Comparison of ENCODE assay signal across 15 cellular contexts in genomic region chr2:38148501-38148900, GRCh38.
DNase-seq lines count a peak whose midpoint lies in the region; ATAC-seq and TF ChIP-seq lines count a peak whose summit lies in the region.
"Had no signal": no experiment of that assay in that cellular context is flagged by ENCODE, and none has a peak within 500 bp of the region (broad histone marks: within the 10 kb centered on the region; RNA-seq: fewer than 3 reads in every experiment).

No MANE protein-coding gene starts in this region.

- peak; percentile 67 for DNase-seq in Calu3
- peak; percentile 84 for DNase-seq in NOMO-1 treated with DMSO at 0.1 percent for 48 hours (lab: John Stamatoyannopoulos, UW; ENCODE audit: unreplicated experiment)
- no peak for DNase-seq in natural killer cell treated with Interleukin-12 subunit alpha and Interleukin-12 subunit beta and Interleukin-15 and Interleukin-18, amount 100 ng/mL, for 72 hours (ENCODE audit: low spot score)
- no peak for DNase-seq in COLO668 (lab: John Stamatoyannopoulos, UW; ENCODE audit: unreplicated experiment)
- DNase-seq: activated CD4-positive, alpha-beta T cell treated with anti-CD3 and anti-CD28 coated beads, Interleukin-2, amount 50 U/mL, for 4 hours; CD8-positive, alpha-beta T cell; endodermal cell; NCI-H2171 treated with DMSO at 0.1 percent for 48 hours; transverse colon had no signal

- peaks cover 13% of the 10 kb centered on the region for H3K36me3 Mint-ChIP-seq in Calu3 (ENCODE audit: insufficient read depth, unreplicated experiment)
- no peaks in the 10 kb centered on the region for H3K36me3 Mint-ChIP-seq in natural killer cell treated with Interleukin-12 subunit alpha and Interleukin-12 subunit beta and Interleukin-15 and Interleukin-18, amount 100 ng/mL, for 72 hours
- H3K36me3 Mint-ChIP-seq: CD8-positive, alpha-beta T cell had no signal

- H3K27ac Mint-ChIP-seq in Calu3 (ENCODE audit: unreplicated experiment): peak overlapping the region; percentile 39
- H3K27ac Mint-ChIP-seq in natural killer cell treated with Interleukin-12 subunit alpha and Interleukin-12 subunit beta and Interleukin-15 and Interleukin-18, amount 100 ng/mL, for 72 hours: no peak overlapping the region
- H3K27ac Mint-ChIP-seq: CD8-positive, alpha-beta T cell; endodermal cell had no signal

- peaks cover 82 to 84% of the 10 kb centered on the region in 2 experiments for H3K4me1 ChIP-seq in neutrophil (ENCODE audit: control insufficient read depth in 1 of 2, insufficient read depth in 1 of 2, low read depth in 1 of 2, low read length in 1 of 2)
- H3K4me1 ChIP-seq: parathyroid adenoma had no signal

- CTCF ChIA-PET in Calu3 (lab: Charles Lee): interaction anchor here (1.0 to 1.2 kb wide), 3 partner anchors 33 to 126 kb away, joined by 3 to 15 read pairs (median 10); partner anchors contain the start of gene CYP1B1

- peaks cover 27% of the 10 kb centered on the region for H3K4me1 Mint-ChIP-seq in Calu3 (ENCODE audit: low read depth, unreplicated experiment)
- peaks cover 5 to 6% of the 10 kb centered on the region in 2 donors for H3K4me1 Mint-ChIP-seq in natural killer cell treated with Interleukin-12 subunit alpha and Interleukin-12 subunit beta and Interleukin-15 and Interleukin-18, amount 100 ng/mL, for 72 hours (ENCODE audit: low read depth in 2 of 2)

- H3K27me3 Mint-ChIP-seq in Calu3 (ENCODE audit: unreplicated experiment): no peaks in the 10 kb centered on the region
- H3K27me3 Mint-ChIP-seq in natural killer cell treated with Interleukin-12 subunit alpha and Interleukin-12 subunit beta and Interleukin-15 and Interleukin-18, amount 100 ng/mL, for 72 hours: peaks cover 5 to 11% of the 10 kb centered on the region in 2 donors

- peak overlapping the region; percentile 88 for H3K27ac ChIP-seq in neutrophil
- H3K27ac ChIP-seq: parathyroid adenoma, transverse colon had no signal

- H3K9me3 Mint-ChIP-seq in Calu3 (ENCODE audit: low read depth, unreplicated experiment): no peaks in the 10 kb centered on the region
- H3K9me3 Mint-ChIP-seq in natural killer cell treated with Interleukin-12 subunit alpha and Interleukin-12 subunit beta and Interleukin-15 and Interleukin-18, amount 100 ng/mL, for 72 hours: peaks cover 3% of the 10 kb centered on the region
- H3K9me3 Mint-ChIP-seq: CD8-positive, alpha-beta T cell; endodermal cell had no signal

- intact Hi-C loops in Calu3 (cut with micrococcal nuclease; ENCODE audit: unreplicated experiment): no loop called here

- no peaks in the 10 kb centered on the region for H3K27me3 ChIP-seq in neutrophil
- H3K27me3 ChIP-seq: SJSA1, transverse colon had no signal

- no peaks in the 10 kb centered on the region for H3K9me3 ChIP-seq in neutrophil
- H3K9me3 ChIP-seq: SJSA1, transverse colon had no signal

- ATAC-seq in esophagus mucosa (peak; percentile 84), HG02571 (IDR thresholded peaks at IDR 0.05; ENCODE audit: unreplicated experiment) (no peak), GM18867 (IDR thresholded peaks at IDR 0.05; ENCODE audit: unreplicated experiment) (no peak)
- no peak for ATAC-seq in natural killer cell treated with Interleukin-12 subunit alpha and Interleukin-12 subunit beta and Interleukin-15 and Interleukin-18, amount 100 ng/mL, for 72 hours
- ATAC-seq: CD8-positive, alpha-beta T cell had no signal

- BruUV-seq in Calu3 (replicated peaks; lab: Mats Ljungman, UMichigan): no TSS peak

- H3K4me3 ChIP-seq in neutrophil (ENCODE audit: low read depth in 1 of 2, low read length in 1 of 2): peak overlapping the region; percentile 19 to 26
- H3K4me3 ChIP-seq: SJSA1, transverse colon had no signal

- TF ChIP-seq CTCF in Calu3 (IDR thresholded peaks at IDR 0.05; ENCODE audit: unreplicated experiment) (no peak), neutrophil (IDR thresholded peaks at IDR 0.05) (no peak)

- no peak overlapping the region for H3K4me3 Mint-ChIP-seq in Calu3 (ENCODE audit: low read depth, unreplicated experiment)
- H3K4me3 Mint-ChIP-seq in natural killer cell treated with Interleukin-12 subunit alpha and Interleukin-12 subunit beta and Interleukin-15 and Interleukin-18, amount 100 ng/mL, for 72 hours: no peak overlapping the region
- H3K4me3 Mint-ChIP-seq: CD8-positive, alpha-beta T cell; endodermal cell had no signal

- no peaks in the 10 kb centered on the region for H3K36me3 ChIP-seq in neutrophil
- H3K36me3 ChIP-seq: SJSA1, transverse colon had no signal

Comparison
In these comparisons a context has a peak if more than half of its experiments do, and no peak if none do; other contexts are left out.
1. DNase-seq: peak in Calu3 (single experiment) and NOMO-1 treated with DMSO at 0.1 percent for 48 hours (single experiment); none in natural killer cell treated with Interleukin-12 subunit alpha and Interleukin-12 subunit beta and Interleukin-15 and Interleukin-18, amount 100 ng/mL, for 72 hours (single experiment) and COLO668 (single experiment).